ENCODE assay signal across 17 cellular contexts in genomic region chr2:118044103-118044716, GRCh38. TPM values are rescaled to one million over a fixed set of nuclear protein-coding genes. Genes with fewer than 3 reads are reported as not detected.
DNase-seq lines count a peak whose midpoint lies in the region; ATAC-seq, FAIRE-seq and TF ChIP-seq lines count a peak whose summit lies in the region.
"Had no signal": no experiment of that assay in that cellular context is flagged by ENCODE, and none has a peak within 500 bp of the region (broad histone marks: within the 10 kb centered on the region; RNA-seq: fewer than 3 reads in every experiment).

No MANE protein-coding gene starts in this region.

- TF ChIP-seq CTCF in A549 (IDR thresholded peaks at IDR 0.05) = no peak
- TF ChIP-seq CTCF in Calu3 (IDR thresholded peaks at IDR 0.05; ENCODE audit: unreplicated experiment) = no peak
- TF ChIP-seq CTCF in bronchial epithelial cell (IDR thresholded peaks at IDR 0.05; ENCODE audit: insufficient read depth, low read length, severe bottlenecking) = no peak

- H3K4me3 ChIP-seq in A549 (no peak overlapping the region), bronchial epithelial cell (ENCODE audit: low read depth, low read length) (no peak overlapping the region)
- H3K4me3 ChIP-seq: BLaER1, K562 had no signal

- TF ChIP-seq POLR2A in A549 (IDR thresholded peaks at IDR 0.05; ENCODE audit: low read length) = no peak

- no peak for TF ChIP-seq EP300 in A549 (IDR thresholded peaks at IDR 0.05)

- no peak for FAIRE-seq in A549 (lab: Jason Lieb, UNC)
- FAIRE-seq in bronchial epithelial cell (lab: Jason Lieb, UNC) = peak; percentile 13
- FAIRE-seq: GM18507, HTR-8/SVneo, K562 had no signal

- TF ChIP-seq RAD21 in A549 (conservative IDR thresholded peaks at IDR 0.05 in 1 of 2, IDR thresholded peaks at IDR 0.05 in 1 of 2) = no peak

- BruUV-seq in Calu3 (replicated peaks; lab: Mats Ljungman, UMichigan) = no TSS peak

- DNase-seq in A549 (ENCODE audit: low read depth in 1 of 2, low spot score in 1 of 2) (no peak), Calu3 (no peak), bronchial epithelial cell (ENCODE audit: low read depth) (peak; percentile 17), NCI-H1048 (lab: John Stamatoyannopoulos, UW) (no peak), NCI-H1436 treated with DMSO at 0.1 percent for 48 hours (lab: John Stamatoyannopoulos, UW) (no peak), AML-193 (lab: John Stamatoyannopoulos, UW) (no peak)
- peak; percentile 14 for DNase-seq in activated CD4-positive, alpha-beta memory T cell treated with anti-CD3 and anti-CD28 coated beads for 36 hours
- DNase-seq: Caco-2; CD8-positive, alpha-beta memory T cell; DMS53; GOT3; H9 had no signal

- 35% methylated on average over 6 of the region's 6 CpGs for WGBS in A549 (ENCODE audit: missing lambda C conversion rate)

- H3K4me1 ChIP-seq in A549 = peaks cover 19% of the 10 kb centered on the region; the same call in 2 of the 3 replicates
- H3K4me1 ChIP-seq: BLaER1, Caco-2 had no signal

- H3K9me3 ChIP-seq in A549 = peaks cover 4% of the 10 kb centered on the region; the same call in 1 of the 3 replicates
- H3K9me3 ChIP-seq: BLaER1, Caco-2 had no signal

- intact Hi-C loops in Calu3 (cut with micrococcal nuclease; ENCODE audit: unreplicated experiment) = no loop called here
- intact Hi-C loops in activated CD4-positive, alpha-beta memory T cell treated with anti-CD3 and anti-CD28 coated beads for 36 hours (cut with micrococcal nuclease) = loop anchor here (1.0 to 10.0 kb wide), 3 partner anchors 16 to 271 kb away; partner anchors contain the start of gene INSIG2

- H3K27ac Mint-ChIP-seq in Calu3 (ENCODE audit: unreplicated experiment) = peak overlapping the region; percentile 52
- H3K27ac Mint-ChIP-seq in activated CD4-positive, alpha-beta memory T cell treated with anti-CD3 and anti-CD28 coated beads for 36 hours = peak overlapping the region; percentile 71
- H3K27ac Mint-ChIP-seq: CD8-positive, alpha-beta memory T cell; H9 had no signal

- ATAC-seq in A549 = no peak
- ATAC-seq in HG03135 (IDR thresholded peaks at IDR 0.05; ENCODE audit: unreplicated experiment) = no peak

- POLR2A ChIA-PET in A549 (lab: Yijun Ruan, JAX) = no interaction called here
- POLR2A ChIA-PET in activated CD4-positive, alpha-beta memory T cell treated with anti-CD3 and anti-CD28 coated beads for 36 hours (lab: Charles Lee) = no interaction called here

- H3K4me3 Mint-ChIP-seq in Calu3 (ENCODE audit: low read depth, unreplicated experiment) = no peak overlapping the region
- no peak overlapping the region for H3K4me3 Mint-ChIP-seq in activated CD4-positive, alpha-beta memory T cell treated with anti-CD3 and anti-CD28 coated beads for 36 hours
- H3K4me3 Mint-ChIP-seq: CD8-positive, alpha-beta memory T cell; H9 had no signal

- H3K27me3 Mint-ChIP-seq in Calu3 (ENCODE audit: unreplicated experiment) = no peaks in the 10 kb centered on the region
- peaks cover 34% of the 10 kb centered on the region for H3K27me3 Mint-ChIP-seq in activated CD4-positive, alpha-beta memory T cell treated with anti-CD3 and anti-CD28 coated beads for 36 hours

- no peaks in the 10 kb centered on the region for H3K36me3 ChIP-seq in bronchial epithelial cell (ENCODE audit: control insufficient read depth, insufficient read depth, low read length)
- H3K36me3 ChIP-seq: BLaER1 had no signal

- H3K36me3 Mint-ChIP-seq in Calu3 (ENCODE audit: insufficient read depth, unreplicated experiment) = no peaks in the 10 kb centered on the region
- H3K36me3 Mint-ChIP-seq in activated CD4-positive, alpha-beta memory T cell treated with anti-CD3 and anti-CD28 coated beads for 36 hours = no peaks in the 10 kb centered on the region
- H3K36me3 Mint-ChIP-seq: CD8-positive, alpha-beta memory T cell had no signal

- CTCF ChIA-PET in A549 (lab: Yijun Ruan, JAX) = interaction anchor here (0.5 to 7.0 kb wide), 3 partner anchors 17 to 822 kb away, joined by 3 to 63 read pairs (median 4); no protein-coding TSS in a partner anchor
- CTCF ChIA-PET in Calu3 (lab: Charles Lee) = no interaction called here
- CTCF ChIA-PET in activated CD4-positive, alpha-beta memory T cell treated with anti-CD3 and anti-CD28 coated beads for 36 hours (lab: Charles Lee) = interaction anchor here (1.1 to 4.4 kb wide), 2 partner anchors 11 to 59 kb away, joined by 3 to 46 read pairs; no protein-coding TSS in a partner anchor

- H3K4me2 ChIP-seq in A549 = no peak overlapping the region
- H3K4me2 ChIP-seq: BLaER1 had no signal

- no peaks in the 10 kb centered on the region for H3K9me3 Mint-ChIP-seq in Calu3 (ENCODE audit: low read depth, unreplicated experiment)
- no peaks in the 10 kb centered on the region for H3K9me3 Mint-ChIP-seq in activated CD4-positive, alpha-beta memory T cell treated with anti-CD3 and anti-CD28 coated beads for 36 hours
- H3K9me3 Mint-ChIP-seq: CD8-positive, alpha-beta memory T cell; H9 had no signal

- H3K27ac ChIP-seq in A549 = no peak overlapping the region
- H3K27ac ChIP-seq: BLaER1 had no signal

- peaks cover 48% of the 10 kb centered on the region for H3K4me1 Mint-ChIP-seq in Calu3 (ENCODE audit: low read depth, unreplicated experiment)
- H3K4me1 Mint-ChIP-seq in activated CD4-positive, alpha-beta memory T cell treated with anti-CD3 and anti-CD28 coated beads for 36 hours (ENCODE audit: low read depth) = peaks cover 10% of the 10 kb centered on the region
- H3K4me1 Mint-ChIP-seq: CD8-positive, alpha-beta memory T cell; H9 had no signal

- H3K27me3 ChIP-seq in bronchial epithelial cell (ENCODE audit: control insufficient read depth, insufficient read depth, low read length) = peaks cover 3% of the 10 kb centered on the region
- H3K27me3 ChIP-seq: BLaER1 had no signal

TF ChIP-seq in A549, 52 proteins besides CTCF, POLR2A, EP300 and RAD21:
- TF ChIP-seq ZC3H11A (IDR thresholded peaks at IDR 0.05) (no peak), MAFK (IDR thresholded peaks at IDR 0.05; ENCODE audit: partially characterized antibody) (peak; percentile 24), NFE2L2 (conservative IDR thresholded peaks at IDR 0.05; ENCODE audit: low read length) (no peak), KDM1A (IDR thresholded peaks at IDR 0.05; ENCODE audit: low read depth) (no peak)

RNA-seq across cellular contexts. Expression of gene CCDC93, which starts 30.3 kb away (rescaled TPM):
- polyA plus RNA-seq in A549 (2011; rRNA removed) (17.8 and 19.7 TPM in 2 replicates), A549 (2017; fragmentation: RNase III; extraction: RNeasy Plus Mini Kit Qiagen cat#74134 plus additional on column Dnase treatment) (13.6 to 14.4 TPM (median 14.1 TPM) in 3 replicates)
- polyA plus RNA-seq in A549 (2012; cell fraction: cytosol; rRNA removed) = 4.2 and 4.8 TPM in 2 replicates
- 9.5 and 12.8 TPM in 2 replicates for polyA plus RNA-seq in A549 (2012; cell fraction: nucleus; rRNA removed)
- 14.1 and 18.8 TPM in 2 replicates for polyA minus RNA-seq in A549 (2011; rRNA and poly(A)+ RNA removed)
- total RNA-seq in Calu3 (2022) (49.8 and 57.3 TPM in 2 replicates), bronchial epithelial cell (21.3 and 23.7 TPM in 2 replicates)
- 10 to 100 TPM; 24.9 to 27.3 TPM for total RNA-seq in activated CD4-positive, alpha-beta memory T cell treated with anti-CD3 and anti-CD28 coated beads for 36 hours

RNA-seq across cellular contexts. Expression of gene INSIG2, which starts 44.1 kb away (rescaled TPM):
- polyA plus RNA-seq in A549 (2011; rRNA removed) (23.4 and 25.2 TPM in 2 replicates), A549 (2017; fragmentation: RNase III; extraction: RNeasy Plus Mini Kit Qiagen cat#74134 plus additional on column Dnase treatment) (10.2 to 13.8 TPM (median 12.1 TPM) in 3 replicates)
- 6.1 and 6.3 TPM in 2 replicates for polyA plus RNA-seq in A549 (2012; cell fraction: cytosol; rRNA removed)
- 2.1 and 5.0 TPM in 2 replicates for polyA plus RNA-seq in A549 (2012; cell fraction: nucleus; rRNA removed)
- polyA minus RNA-seq in A549 (2011; rRNA and poly(A)+ RNA removed) = 6.6 and 6.7 TPM in 2 replicates
- total RNA-seq in Calu3 (2022) (64.4 and 67.1 TPM in 2 replicates), bronchial epithelial cell (10.5 and 20.4 TPM in 2 replicates)
- 10 to 100 TPM; 35.0 to 40.2 TPM for total RNA-seq in activated CD4-positive, alpha-beta memory T cell treated with anti-CD3 and anti-CD28 coated beads for 36 hours

Comparison
In these comparisons a context has a peak if more than half of its experiments do, and no peak if none do; other contexts are left out.
1. DNase-seq: peak in activated CD4-positive, alpha-beta memory T cell treated with anti-CD3 and anti-CD28 coated beads for 36 hours (single experiment) and bronchial epithelial cell (single experiment); none in A549 (0 of 2), Calu3 (single experiment), NCI-H1048 (single experiment), NCI-H1436 treated with DMSO at 0.1 percent for 48 hours (single experiment) and AML-193 (0 of 2).